8 cellular contexts compared by ENCODE assay signal in the genomic region with DNA sequence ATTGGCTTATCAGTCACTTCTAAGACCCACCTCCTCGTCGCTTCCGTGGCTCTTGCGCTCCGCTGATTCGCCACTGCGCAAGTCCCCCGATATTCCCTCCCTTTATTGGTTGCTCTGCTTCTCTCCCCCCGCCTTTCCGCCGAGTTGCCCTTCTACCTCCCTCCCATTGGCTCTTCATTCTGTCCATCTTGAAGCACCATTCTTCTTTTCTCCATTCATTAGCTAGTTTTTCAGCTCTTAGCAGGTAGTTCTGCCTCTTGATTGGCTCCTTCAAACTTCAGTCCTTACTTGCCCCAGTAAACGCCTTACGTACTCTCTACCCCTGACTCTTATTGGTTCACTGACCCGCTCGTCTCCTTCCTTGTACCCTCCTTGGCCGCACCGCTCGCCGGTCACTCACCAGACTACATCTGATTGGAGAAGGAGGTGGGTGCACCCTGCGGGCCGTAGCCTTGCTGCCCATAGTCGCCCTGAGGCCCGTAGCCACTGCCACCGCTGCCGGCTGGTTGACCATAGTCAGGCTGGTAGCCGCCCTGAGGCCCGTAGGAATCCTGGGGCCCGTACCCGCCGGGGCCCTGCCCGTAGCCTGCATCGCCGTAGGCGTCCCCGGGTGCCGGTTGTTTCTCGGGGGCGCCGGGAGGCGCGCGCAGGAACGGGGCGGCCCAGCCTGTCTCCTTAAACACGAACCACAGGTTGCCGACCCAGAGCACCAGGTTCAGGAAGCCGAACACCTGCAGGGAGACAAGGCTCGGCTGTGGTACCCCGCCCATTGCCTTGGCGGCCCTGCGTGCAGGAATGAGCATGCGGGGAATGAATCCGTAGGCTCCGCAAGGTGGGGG. TPM values are rescaled to one million over a fixed set of nuclear protein-coding genes. Genes with fewer than 3 reads are reported as not detected.
DNase-seq lines count a peak whose midpoint lies in the region; ATAC-seq, FAIRE-seq and TF ChIP-seq lines count a peak whose summit lies in the region.

No MANE protein-coding gene starts in this region.

- H3K27me3 ChIP-seq in pancreas (no peaks in the 10 kb centered on the region), upper lobe of left lung (no peaks in the 10 kb centered on the region)

- H3K27ac ChIP-seq in pancreas (peak overlapping the region; percentile 68 to 86 (median 78)), upper lobe of left lung (peak overlapping the region; percentile 82 to 90 (median 86))

- H3K4me1 ChIP-seq in pancreas (peaks cover 0 to 9% (median 0%) of the 10 kb centered on the region in 3 donors), upper lobe of left lung (peaks cover 6 to 8% (median 7%) of the 10 kb centered on the region in 4 donors)

- POLR2A ChIA-PET in GM10248 (lab: Yijun Ruan, JAX) = interaction anchor here (0.6 to 1.3 kb wide), 4 partner anchors 26 to 623 kb away, joined by 3 to 4 read pairs (median 3); a partner anchor contains a TSS

- TF ChIP-seq POLR2A in upper lobe of left lung (IDR thresholded peaks at IDR 0.05) = peak in 3 of 4 donors; percentile 72 to 87 (median 85)

- H3K4me3 ChIP-seq in pancreas (peak overlapping the region; percentile 23 to 53 (median 47)), upper lobe of left lung (peak overlapping the region; percentile 51 to 74 (median 60))

- CTCF ChIA-PET in GM10248 (lab: Yijun Ruan, JAX) = interaction anchor here (1.0 to 2.2 kb wide), 8 partner anchors 11 to 35 kb away, joined by 3 to 11 read pairs (median 4); no protein-coding TSS in a partner anchor

- H3K36me3 ChIP-seq in pancreas (no peaks in the 10 kb centered on the region), upper lobe of left lung (no peaks in the 10 kb centered on the region)

- peak; percentile 91 for ATAC-seq in HG02588 (IDR thresholded peaks at IDR 0.05; ENCODE audit: unreplicated experiment)
- peak; percentile 89 for ATAC-seq in Right ventricle myocardium superior (ENCODE audit: poor library complexity)
- ATAC-seq in pancreas = peak; percentile 81 to 90 (median 86)
- ATAC-seq in upper lobe of left lung (ENCODE audit: low FRiP score in 2 of 2) = peak; percentile 94

- WGBS in pancreas, 2 donors = 0 to 45% methylated on average over 54 of the region's 54 CpGs
- 0 to 32% methylated on average over 18 to 29 of the region's 54 CpGs for WGBS in upper lobe of left lung, 2 donors

- intact Hi-C loops in Right ventricle myocardium superior (cut with DNase I) = no loop called here
- intact Hi-C loops in pancreas (cut with DNase I) = no loop called here

- TF ChIP-seq CTCF in GM10248 (IDR thresholded peaks at IDR 0.05; ENCODE audit: control extremely low read depth, extremely low read depth, low read depth, missing control alignments) (no peak), pancreas (IDR thresholded peaks at IDR 0.05) (no peak), upper lobe of left lung (IDR thresholded peaks at IDR 0.05) (peak in 2 of 6 experiments; percentile 13 to 28)

- FAIRE-seq in pancreas (lab: Jason Lieb, UNC) = peak; percentile 99

- DNase-seq in GM10248 (ENCODE audit: extremely low spot score) = peak; percentile 87
- peak; percentile 95 for DNase-seq in NCI-H1048 (lab: John Stamatoyannopoulos, UW)
- peak; percentile 98 for DNase-seq in SKM-1 treated with dmso at 0.1 percent for 144 hours (lab: John Stamatoyannopoulos, UW; ENCODE audit: unreplicated experiment)
- peak; percentile 46 for DNase-seq in activated naive CD8-positive, alpha-beta T cell treated with anti-CD3 and anti-CD28 coated beads, Interleukin-2, amount 50 U/mL, for 16 hours (ENCODE audit: low read depth, low spot score)
- peak; percentile 92 for DNase-seq in Right ventricle myocardium superior
- DNase-seq in pancreas = peak; percentile 86 to 94 (median 93)
- DNase-seq in upper lobe of left lung = peak; percentile 89 to 95

- no peak for TF ChIP-seq EP300 in upper lobe of left lung (IDR thresholded peaks at IDR 0.05)

- H3K9me3 ChIP-seq in pancreas (no peaks in the 10 kb centered on the region), upper lobe of left lung (no peaks in the 10 kb centered on the region)

RNA-seq across cellular contexts. Expression of a gene that starts 5.1 kb away (rescaled TPM):
- total RNA-seq in Right ventricle myocardium superior = 12.7 TPM
- total RNA-seq in pancreas = 1 to 10 TPM; 4.2 to 7.0 (median 5.6) TPM
- 1 to 10 TPM; 4.3 to 6.7 TPM for polyA plus RNA-seq in pancreas
- total RNA-seq in upper lobe of left lung = 10 to 100 TPM; 14.4 to 43.0 (median 19.7) TPM

RNA-seq across cellular contexts. Expression of a gene that starts 8.7 kb away (rescaled TPM):
- total RNA-seq in Right ventricle myocardium superior = 1.6 TPM
- 1 to 10 TPM; 2.0 to 9.8 (median 4.2) TPM for total RNA-seq in pancreas
- 10 to 100 TPM; 13.4 to 41.7 TPM for polyA plus RNA-seq in pancreas
- total RNA-seq in upper lobe of left lung = 1 to 10 TPM; 2.1 to 8.0 (median 4.3) TPM

RNA-seq across cellular contexts. Expression of a gene that starts 19.6 kb away (rescaled TPM):
- 50.1 TPM for total RNA-seq in Right ventricle myocardium superior
- 100 to 1,000 TPM in 4 of 6 donors, 10 to 100 TPM in 2; 36.0 to 125 (median 114) TPM for total RNA-seq in pancreas
- polyA plus RNA-seq in pancreas = 100 to 1,000 TPM; 119 to 126 TPM
- 100 to 1,000 TPM in 2 of 6 donors, 10 to 100 TPM in 4; 32.7 to 135 (median 58.4) TPM for total RNA-seq in upper lobe of left lung

RNA-seq across cellular contexts. Expression of a gene that starts 28.7 kb away (rescaled TPM):
- total RNA-seq in Right ventricle myocardium superior (5.3 TPM), pancreas (10 to 100 TPM in 1 of 6 donors, 1 to 10 TPM in 5; 6.8 to 12.7 (median 8.3) TPM), upper lobe of left lung (10 to 100 TPM in 4 of 6 donors, 1 to 10 TPM in 2; 7.3 to 16.3 (median 12.9) TPM)
- polyA plus RNA-seq in pancreas = 10 to 100 TPM; 12.8 to 25.7 TPM

RNA-seq across cellular contexts. Expression of a gene that starts 41.9 kb away (rescaled TPM):
- total RNA-seq in Right ventricle myocardium superior (0.11 TPM), pancreas (under 1 TPM; 0.03 to 0.87 (median 0.18) TPM), upper lobe of left lung (1 to 10 TPM in 4 of 6 donors, under 1 TPM in 2; 0.46 to 6.3 (median 1.7) TPM)
- under 1 TPM; 0.23 to 0.30 TPM for polyA plus RNA-seq in pancreas

Comparison
In these comparisons a context has a peak if more than half of its experiments do, and no peak if none do; other contexts are left out.
1. Peak in every context shown above with its lines: DNase-seq, ATAC-seq, H3K4me3 ChIP-seq and H3K27ac ChIP-seq.
2. DNase-seq: peak in every context shown above with its lines; median percentile 98 in SKM-1 treated with dmso at 0.1 percent for 144 hours; 95 in NCI-H1048; 93 in pancreas; 92 in Right ventricle myocardium superior; 92 in upper lobe of left lung; 87 in GM10248; 46 in activated naive CD8-positive, alpha-beta T cell treated with anti-CD3 and anti-CD28 coated beads, Interleukin-2, amount 50 U/mL, for 16 hours.